In the genomic region with DNA sequence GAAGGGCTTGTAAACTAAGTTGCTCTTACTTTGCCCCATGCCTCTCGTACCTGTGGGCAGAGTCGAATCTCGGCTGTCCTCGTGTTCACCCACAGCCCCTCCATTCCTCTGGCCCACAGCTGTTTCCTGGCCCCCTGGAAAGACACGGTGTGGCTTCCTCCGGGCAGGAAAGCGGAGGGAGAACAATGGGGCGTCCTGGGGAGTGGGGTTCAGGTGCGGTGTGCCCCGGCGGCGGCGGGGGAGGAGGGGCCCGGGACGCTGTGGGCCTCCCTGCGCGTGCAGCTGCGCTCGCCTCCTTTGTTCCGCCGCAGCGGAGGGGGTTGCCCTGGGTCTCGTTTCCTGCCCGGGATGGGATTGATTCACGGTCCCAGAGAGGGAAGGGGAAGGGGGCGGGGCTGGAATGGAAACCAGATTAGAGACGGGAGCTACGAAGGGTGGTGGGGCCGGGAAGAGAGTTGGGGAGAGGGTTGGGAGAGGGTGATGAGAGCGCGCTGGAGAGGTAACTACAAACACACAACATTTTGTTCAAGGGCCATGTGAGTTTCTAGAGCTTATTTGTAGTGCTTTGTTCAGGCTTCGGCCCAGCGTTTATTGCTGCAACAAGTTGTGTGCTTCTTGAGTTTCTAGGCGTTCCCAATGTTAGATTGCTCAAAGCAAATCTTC, we compare ENCODE assay signal across 1 cellular context.
TF ChIP-seq lines count a peak whose summit lies in the region.

No MANE protein-coding gene starts in this region.

TF ChIP-seq in HepG2, 621 proteins besides CTCF, POLR2A, EP300 and RAD21 (continued from another document and continues in another):
- TF ChIP-seq, protein P1, sequence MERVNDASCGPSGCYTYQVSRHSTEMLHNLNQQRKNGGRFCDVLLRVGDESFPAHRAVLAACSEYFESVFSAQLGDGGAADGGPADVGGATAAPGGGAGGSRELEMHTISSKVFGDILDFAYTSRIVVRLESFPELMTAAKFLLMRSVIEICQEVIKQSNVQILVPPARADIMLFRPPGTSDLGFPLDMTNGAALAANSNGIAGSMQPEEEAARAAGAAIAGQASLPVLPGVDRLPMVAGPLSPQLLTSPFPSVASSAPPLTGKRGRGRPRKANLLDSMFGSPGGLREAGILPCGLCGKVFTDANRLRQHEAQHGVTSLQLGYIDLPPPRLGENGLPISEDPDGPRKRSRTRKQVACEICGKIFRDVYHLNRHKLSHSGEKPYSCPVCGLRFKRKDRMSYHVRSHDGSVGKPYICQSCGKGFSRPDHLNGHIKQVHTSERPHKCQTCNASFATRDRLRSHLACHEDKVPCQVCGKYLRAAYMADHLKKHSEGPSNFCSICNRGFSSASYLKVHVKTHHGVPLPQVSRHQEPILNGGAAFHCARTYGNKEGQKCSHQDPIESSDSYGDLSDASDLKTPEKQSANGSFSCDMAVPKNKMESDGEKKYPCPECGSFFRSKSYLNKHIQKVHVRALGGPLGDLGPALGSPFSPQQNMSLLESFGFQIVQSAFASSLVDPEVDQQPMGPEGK (CRISPR knock-in tag; IDR thresholded peaks at IDR 0.05), result peak; percentile 92
- TF ChIP-seq ZNF468 (CRISPR knock-in tag; IDR thresholded peaks at IDR 0.05) (no peak), ZNF501 (CRISPR knock-in tag; IDR thresholded peaks at IDR 0.05) (no peak), CBX5 (CRISPR knock-in tag; IDR thresholded peaks at IDR 0.05; ENCODE audit: borderline replicate concordance) (peak; percentile 78; the same call in 1 of the 2 replicates), ELF4 (CRISPR knock-in tag; IDR thresholded peaks at IDR 0.05; ENCODE audit: borderline replicate concordance) (no peak), SIN3A (IDR thresholded peaks at IDR 0.05; ENCODE audit: borderline replicate concordance, low read depth, low read length) (peak; percentile 89; the same call in 1 of the 2 replicates), SMAD1 (CRISPR knock-in tag; IDR thresholded peaks at IDR 0.05; ENCODE audit: borderline replicate concordance, low read depth) (no peak), RBM39 (IDR thresholded peaks at IDR 0.05; ENCODE audit: low read depth, low read length, poor library complexity, severe bottlenecking) (peak; percentile 65), ZBTB8A (CRISPR knock-in tag; IDR thresholded peaks at IDR 0.05; ENCODE audit: borderline replicate concordance, low read depth) (no peak), PHF5A (CRISPR knock-in tag; IDR thresholded peaks at IDR 0.05; ENCODE audit: low read depth, unreplicated experiment) (peak; percentile 45), CCAR2 (optimal IDR thresholded peaks at IDR 0.05; ENCODE audit: low read depth, low read length) (no peak), SOX13 (IDR thresholded peaks at IDR 0.05) (peak; percentile 28; the same call in 1 of the 2 replicates), SOX13 (CRISPR knock-in tag; conservative IDR thresholded peaks at IDR 0.05 in 1 of 2, IDR thresholded peaks at IDR 0.05 in 1 of 2) (peak in 1 of 2 experiments; percentile 79; a peak in 2 of 4 replicates), AHR (CRISPR knock-in tag; IDR thresholded peaks at IDR 0.05) (peak; percentile 76; the same call in 1 of the 2 replicates), ZNF225 (CRISPR knock-in tag; IDR thresholded peaks at IDR 0.05) (peak; percentile 50; the same call in 1 of the 2 replicates), BRCA1 (CRISPR knock-in tag; IDR thresholded peaks at IDR 0.05) (no peak), ZNF788 (CRISPR knock-in tag; IDR thresholded peaks at IDR 0.05; ENCODE audit: borderline replicate concordance) (peak; percentile 60; the same call in 1 of the 2 replicates), SMARCC2 (IDR thresholded peaks at IDR 0.05) (no peak), ZNF451 (CRISPR knock-in tag; IDR thresholded peaks at IDR 0.05) (no peak), ZNF20 (CRISPR knock-in tag; IDR thresholded peaks at IDR 0.05) (no peak), NFKBIZ (CRISPR knock-in tag; IDR thresholded peaks at IDR 0.05) (peak; percentile 68; the same call in 1 of the 2 replicates), JUN (CRISPR knock-in tag; IDR thresholded peaks at IDR 0.05) (no peak), ETV6 (CRISPR knock-in tag; conservative IDR thresholded peaks at IDR 0.05) (no peak), ZNF709 (CRISPR knock-in tag; IDR thresholded peaks at IDR 0.05) (peak; percentile 10; the same call in 1 of the 2 replicates), GFI1 (CRISPR knock-in tag; IDR thresholded peaks at IDR 0.05; ENCODE audit: borderline replicate concordance) (peak; percentile 89), KLF15 (CRISPR knock-in tag; IDR thresholded peaks at IDR 0.05; ENCODE audit: borderline replicate concordance) (0 out of 2 replicates have a peak, but pooled peaks have one; percentile 69), SUZ12 (IDR thresholded peaks at IDR 0.05; ENCODE audit: low read depth, low read length) (no peak)
- TF ChIP-seq, protein P2, sequence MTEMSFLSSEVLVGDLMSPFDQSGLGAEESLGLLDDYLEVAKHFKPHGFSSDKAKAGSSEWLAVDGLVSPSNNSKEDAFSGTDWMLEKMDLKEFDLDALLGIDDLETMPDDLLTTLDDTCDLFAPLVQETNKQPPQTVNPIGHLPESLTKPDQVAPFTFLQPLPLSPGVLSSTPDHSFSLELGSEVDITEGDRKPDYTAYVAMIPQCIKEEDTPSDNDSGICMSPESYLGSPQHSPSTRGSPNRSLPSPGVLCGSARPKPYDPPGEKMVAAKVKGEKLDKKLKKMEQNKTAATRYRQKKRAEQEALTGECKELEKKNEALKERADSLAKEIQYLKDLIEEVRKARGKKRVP (CRISPR knock-in tag; IDR thresholded peaks at IDR 0.05), result no peak
- TF ChIP-seq, protein P3, sequence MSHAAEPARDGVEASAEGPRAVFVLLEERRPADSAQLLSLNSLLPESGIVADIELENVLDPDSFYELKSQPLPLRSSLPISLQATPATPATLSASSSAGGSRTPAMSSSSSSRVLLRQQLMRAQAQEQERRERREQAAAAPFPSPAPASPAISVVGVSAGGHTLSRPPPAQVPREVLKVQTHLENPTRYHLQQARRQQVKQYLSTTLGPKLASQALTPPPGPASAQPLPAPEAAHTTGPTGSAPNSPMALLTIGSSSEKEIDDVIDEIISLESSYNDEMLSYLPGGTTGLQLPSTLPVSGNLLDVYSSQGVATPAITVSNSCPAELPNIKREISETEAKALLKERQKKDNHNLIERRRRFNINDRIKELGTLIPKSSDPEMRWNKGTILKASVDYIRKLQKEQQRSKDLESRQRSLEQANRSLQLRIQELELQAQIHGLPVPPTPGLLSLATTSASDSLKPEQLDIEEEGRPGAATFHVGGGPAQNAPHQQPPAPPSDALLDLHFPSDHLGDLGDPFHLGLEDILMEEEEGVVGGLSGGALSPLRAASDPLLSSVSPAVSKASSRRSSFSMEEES (CRISPR knock-in tag; IDR thresholded peaks at IDR 0.05), result 0 out of 2 replicates have a peak, but pooled peaks have one; percentile 57
- TF ChIP-seq, protein P4, sequence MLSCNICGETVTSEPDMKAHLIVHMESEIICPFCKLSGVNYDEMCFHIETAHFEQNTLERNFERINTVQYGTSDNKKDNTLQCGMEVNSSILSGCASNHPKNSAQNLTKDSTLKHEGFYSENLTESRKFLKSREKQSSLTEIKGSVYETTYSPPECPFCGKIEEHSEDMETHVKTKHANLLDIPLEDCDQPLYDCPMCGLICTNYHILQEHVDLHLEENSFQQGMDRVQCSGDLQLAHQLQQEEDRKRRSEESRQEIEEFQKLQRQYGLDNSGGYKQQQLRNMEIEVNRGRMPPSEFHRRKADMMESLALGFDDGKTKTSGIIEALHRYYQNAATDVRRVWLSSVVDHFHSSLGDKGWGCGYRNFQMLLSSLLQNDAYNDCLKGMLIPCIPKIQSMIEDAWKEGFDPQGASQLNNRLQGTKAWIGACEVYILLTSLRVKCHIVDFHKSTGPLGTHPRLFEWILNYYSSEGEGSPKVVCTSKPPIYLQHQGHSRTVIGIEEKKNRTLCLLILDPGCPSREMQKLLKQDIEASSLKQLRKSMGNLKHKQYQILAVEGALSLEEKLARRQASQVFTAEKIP (CRISPR knock-in tag; IDR thresholded peaks at IDR 0.05; ENCODE audit: borderline replicate concordance), result no peak
- TF ChIP-seq, protein P5, sequence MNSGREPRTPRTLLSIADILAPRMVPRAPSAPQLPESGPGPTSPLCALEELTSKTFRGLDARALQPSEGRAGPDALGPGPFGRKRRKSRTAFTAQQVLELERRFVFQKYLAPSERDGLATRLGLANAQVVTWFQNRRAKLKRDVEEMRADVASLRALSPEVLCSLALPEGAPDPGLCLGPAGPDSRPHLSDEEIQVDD (CRISPR knock-in tag; IDR thresholded peaks at IDR 0.05; ENCODE audit: borderline replicate concordance), result no peak
- TF ChIP-seq, protein P6, sequence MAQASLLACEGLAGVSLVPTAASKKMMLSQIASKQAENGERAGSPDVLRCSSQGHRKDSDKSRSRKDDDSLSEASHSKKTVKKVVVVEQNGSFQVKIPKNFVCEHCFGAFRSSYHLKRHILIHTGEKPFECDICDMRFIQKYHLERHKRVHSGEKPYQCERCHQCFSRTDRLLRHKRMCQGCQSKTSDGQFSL (CRISPR knock-in tag; IDR thresholded peaks at IDR 0.05), result no peak
- TF ChIP-seq, protein P7, sequence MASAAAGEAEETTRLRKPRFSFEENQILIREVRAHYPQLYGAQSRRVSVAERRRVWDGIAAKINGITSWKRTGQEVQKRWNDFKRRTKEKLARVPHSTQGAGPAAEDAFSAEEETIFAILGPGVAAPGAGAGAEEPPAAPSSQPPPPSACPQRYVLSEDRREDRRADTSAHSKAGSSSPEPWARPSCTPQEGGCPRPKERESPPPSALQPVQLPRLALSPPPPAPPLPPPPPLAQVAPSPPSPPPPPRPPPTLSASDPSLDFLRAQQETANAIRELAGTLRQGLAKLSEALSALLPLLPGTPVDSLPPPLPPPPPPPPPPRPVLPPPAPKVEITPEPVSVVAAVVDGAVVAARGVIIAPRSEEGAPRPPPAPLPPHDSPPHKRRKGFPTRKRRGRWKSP (CRISPR knock-in tag; IDR thresholded peaks at IDR 0.05), result peak; percentile 90
- TF ChIP-seq, protein P8, sequence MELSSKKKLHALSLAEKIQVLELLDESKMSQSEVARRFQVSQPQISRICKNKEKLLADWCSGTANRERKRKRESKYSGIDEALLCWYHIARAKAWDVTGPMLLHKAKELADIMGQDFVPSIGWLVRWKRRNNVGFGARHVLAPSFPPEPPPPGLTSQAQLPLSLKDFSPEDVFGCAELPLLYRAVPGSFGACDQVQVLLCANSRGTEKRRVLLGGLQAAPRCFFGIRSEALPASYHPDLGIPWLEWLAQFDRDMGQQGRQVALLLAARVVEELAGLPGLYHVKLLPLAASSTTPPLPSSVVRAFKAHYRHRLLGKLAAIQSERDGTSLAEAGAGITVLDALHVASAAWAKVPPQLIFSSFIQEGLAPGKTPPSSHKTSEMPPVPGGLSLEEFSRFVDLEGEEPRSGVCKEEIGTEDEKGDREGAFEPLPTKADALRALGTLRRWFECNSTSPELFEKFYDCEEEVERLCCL (CRISPR knock-in tag; IDR thresholded peaks at IDR 0.05; ENCODE audit: borderline replicate concordance), result 0 out of 2 replicates have a peak, but pooled peaks have one; percentile 23
- TF ChIP-seq, protein P9, sequence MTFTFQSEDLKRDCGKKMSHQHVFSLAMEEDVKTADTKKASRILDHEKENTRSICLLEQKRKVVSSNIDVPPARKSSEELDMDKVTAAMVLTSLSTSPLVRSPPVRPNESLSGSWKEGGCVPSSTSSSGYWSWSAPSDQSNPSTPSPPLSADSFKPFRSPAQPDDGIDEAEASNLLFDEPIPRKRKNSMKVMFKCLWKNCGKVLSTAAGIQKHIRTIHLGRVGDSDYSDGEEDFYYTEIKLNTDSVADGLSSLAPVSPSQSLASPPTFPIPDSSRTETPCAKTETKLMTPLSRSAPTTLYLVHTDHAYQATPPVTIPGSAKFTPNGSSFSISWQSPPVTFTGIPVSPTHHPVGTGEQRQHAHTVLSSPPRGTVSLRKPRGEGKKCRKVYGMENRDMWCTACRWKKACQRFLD (CRISPR knock-in tag; IDR thresholded peaks at IDR 0.05; ENCODE audit: borderline replicate concordance), result peak; percentile 52; the same call in 1 of the 2 replicates
- TF ChIP-seq, protein P10, sequence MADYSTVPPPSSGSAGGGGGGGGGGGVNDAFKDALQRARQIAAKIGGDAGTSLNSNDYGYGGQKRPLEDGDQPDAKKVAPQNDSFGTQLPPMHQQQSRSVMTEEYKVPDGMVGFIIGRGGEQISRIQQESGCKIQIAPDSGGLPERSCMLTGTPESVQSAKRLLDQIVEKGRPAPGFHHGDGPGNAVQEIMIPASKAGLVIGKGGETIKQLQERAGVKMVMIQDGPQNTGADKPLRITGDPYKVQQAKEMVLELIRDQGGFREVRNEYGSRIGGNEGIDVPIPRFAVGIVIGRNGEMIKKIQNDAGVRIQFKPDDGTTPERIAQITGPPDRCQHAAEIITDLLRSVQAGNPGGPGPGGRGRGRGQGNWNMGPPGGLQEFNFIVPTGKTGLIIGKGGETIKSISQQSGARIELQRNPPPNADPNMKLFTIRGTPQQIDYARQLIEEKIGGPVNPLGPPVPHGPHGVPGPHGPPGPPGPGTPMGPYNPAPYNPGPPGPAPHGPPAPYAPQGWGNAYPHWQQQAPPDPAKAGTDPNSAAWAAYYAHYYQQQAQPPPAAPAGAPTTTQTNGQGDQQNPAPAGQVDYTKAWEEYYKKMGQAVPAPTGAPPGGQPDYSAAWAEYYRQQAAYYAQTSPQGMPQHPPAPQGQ (CRISPR knock-in tag; IDR thresholded peaks at IDR 0.05; ENCODE audit: borderline replicate concordance), result no peak
- TF ChIP-seq, protein P11, sequence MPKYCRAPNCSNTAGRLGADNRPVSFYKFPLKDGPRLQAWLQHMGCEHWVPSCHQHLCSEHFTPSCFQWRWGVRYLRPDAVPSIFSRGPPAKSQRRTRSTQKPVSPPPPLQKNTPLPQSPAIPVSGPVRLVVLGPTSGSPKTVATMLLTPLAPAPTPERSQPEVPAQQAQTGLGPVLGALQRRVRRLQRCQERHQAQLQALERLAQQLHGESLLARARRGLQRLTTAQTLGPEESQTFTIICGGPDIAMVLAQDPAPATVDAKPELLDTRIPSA (CRISPR knock-in tag; IDR thresholded peaks at IDR 0.05; ENCODE audit: borderline replicate concordance), result 0 out of 2 replicates have a peak, but pooled peaks have one; percentile 18
- TF ChIP-seq, protein P12, sequence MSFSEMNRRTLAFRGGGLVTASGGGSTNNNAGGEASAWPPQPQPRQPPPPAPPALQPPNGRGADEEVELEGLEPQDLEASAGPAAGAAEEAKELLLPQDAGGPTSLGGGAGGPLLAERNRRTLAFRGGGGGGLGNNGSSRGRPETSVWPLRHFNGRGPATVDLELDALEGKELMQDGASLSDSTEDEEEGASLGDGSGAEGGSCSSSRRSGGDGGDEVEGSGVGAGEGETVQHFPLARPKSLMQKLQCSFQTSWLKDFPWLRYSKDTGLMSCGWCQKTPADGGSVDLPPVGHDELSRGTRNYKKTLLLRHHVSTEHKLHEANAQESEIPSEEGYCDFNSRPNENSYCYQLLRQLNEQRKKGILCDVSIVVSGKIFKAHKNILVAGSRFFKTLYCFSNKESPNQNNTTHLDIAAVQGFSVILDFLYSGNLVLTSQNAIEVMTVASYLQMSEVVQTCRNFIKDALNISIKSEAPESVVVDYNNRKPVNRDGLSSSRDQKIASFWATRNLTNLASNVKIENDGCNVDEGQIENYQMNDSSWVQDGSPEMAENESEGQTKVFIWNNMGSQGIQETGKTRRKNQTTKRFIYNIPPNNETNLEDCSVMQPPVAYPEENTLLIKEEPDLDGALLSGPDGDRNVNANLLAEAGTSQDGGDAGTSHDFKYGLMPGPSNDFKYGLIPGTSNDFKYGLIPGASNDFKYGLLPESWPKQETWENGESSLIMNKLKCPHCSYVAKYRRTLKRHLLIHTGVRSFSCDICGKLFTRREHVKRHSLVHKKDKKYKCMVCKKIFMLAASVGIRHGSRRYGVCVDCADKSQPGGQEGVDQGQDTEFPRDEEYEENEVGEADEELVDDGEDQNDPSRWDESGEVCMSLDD (CRISPR knock-in tag; IDR thresholded peaks at IDR 0.05; ENCODE audit: borderline replicate concordance), result peak; percentile 74; the same call in 1 of the 2 replicates
